Comparison of ENCODE assay signal across 10 cellular contexts in the genomic region with DNA sequence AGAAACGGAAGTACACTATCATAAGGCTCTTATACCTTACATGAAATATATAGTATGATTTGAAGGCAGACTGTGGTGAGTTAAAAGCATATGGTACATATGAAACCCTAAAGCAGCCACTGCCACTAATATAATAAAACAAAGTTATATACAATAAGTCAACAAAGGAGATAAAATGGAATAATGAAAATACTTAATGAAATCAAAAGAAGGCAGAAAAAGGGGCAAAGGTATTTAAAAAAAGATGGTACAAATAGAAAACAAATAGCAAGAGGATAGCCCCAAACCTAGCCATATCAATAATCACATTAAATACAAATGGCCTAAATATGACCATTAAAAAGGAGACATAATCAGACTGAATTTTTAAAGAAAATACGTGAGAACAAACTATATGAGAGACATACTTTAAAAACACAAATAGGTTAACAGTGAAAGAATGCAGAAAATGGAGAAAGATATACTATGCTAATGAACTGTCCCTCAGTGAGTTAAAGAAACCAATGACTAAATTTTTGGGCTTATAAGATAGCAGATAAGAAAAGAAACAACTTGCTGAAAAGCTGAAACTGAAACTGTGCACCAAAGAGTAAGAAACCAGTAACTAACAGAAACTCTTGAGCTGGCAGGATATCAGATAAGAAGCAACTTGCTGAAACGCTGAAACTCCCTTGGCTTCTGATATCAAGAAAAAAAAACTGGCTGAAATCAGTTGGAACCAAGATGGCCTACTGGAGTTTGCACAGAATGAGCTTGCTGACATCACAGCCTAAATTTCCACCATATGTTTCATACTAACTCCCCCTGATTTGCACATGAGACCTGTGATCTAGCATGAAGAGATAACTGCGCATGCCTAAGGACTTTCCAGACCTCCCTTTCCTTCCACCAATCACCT. TPM values are rescaled to one million over a fixed set of nuclear protein-coding genes. Genes with fewer than 3 reads are reported as not detected.
DNase-seq lines count a peak whose midpoint lies in the region; ATAC-seq and TF ChIP-seq lines count a peak whose summit lies in the region.
"Had no signal": no experiment of that assay in that cellular context is flagged by ENCODE, and none has a peak within 500 bp of the region (broad histone marks: within the 10 kb centered on the region; RNA-seq: fewer than 3 reads in every experiment).

No MANE protein-coding gene starts in this region.

- WGBS in GM23248 (ENCODE audit: low coverage in 1 of 2, low lambda C conversion rate in 2 of 2, missing lambda C conversion rate in 2 of 2), 2 experiments, result 53 to 62% methylated on average over 4 of the region's 4 CpGs

- no peaks in the 10 kb centered on the region for H3K9me3 ChIP-seq in GM23248 (ENCODE audit: low read depth)
- H3K9me3 ChIP-seq: Peyer's patch had no signal

- peaks cover 7% of the 10 kb centered on the region for H3K36me3 Mint-ChIP-seq in T-cell
- no peaks in the 10 kb centered on the region for H3K36me3 Mint-ChIP-seq in memory B cell

- H3K79me2 ChIP-seq in GM23248 (ENCODE audit: insufficient read depth), result no peaks in the 10 kb centered on the region

- H3K4me3 Mint-ChIP-seq in T-cell (peak overlapping the region; percentile 14 to 51 (median 35)), memory B cell (no peak overlapping the region)

- H3K27ac ChIP-seq in GM23248 (no peak overlapping the region), dorsolateral prefrontal cortex (no peak overlapping the region)

- H3K27me3 Mint-ChIP-seq in T-cell, result no peaks in the 10 kb centered on the region
- H3K27me3 Mint-ChIP-seq in memory B cell, result no peaks in the 10 kb centered on the region

- H3K4me1 ChIP-seq in GM23248 (ENCODE audit: insufficient read depth), result 0 out of 2 replicates have a peak, but pooled peaks cover 8% of the 10 kb centered on the region
- H3K4me1 ChIP-seq: Peyer's patch had no signal

- peak; percentile 23 for DNase-seq in GM23248
- peak in 3 of 34 experiments; percentile 10 to 31 (median 12) for DNase-seq in T-cell
- DNase-seq in memory B cell (ENCODE audit: low spot score in 2 of 2), result no peak
- no peak for DNase-seq in SW 1271 (lab: John Stamatoyannopoulos, UW)
- no peak for DNase-seq in KG1 (lab: John Stamatoyannopoulos, UW)
- DNase-seq in NCI-H2107 treated with DMSO at 0.1 percent for 48 hours (lab: John Stamatoyannopoulos, UW; ENCODE audit: unreplicated experiment), result no peak
- DNase-seq in dorsolateral prefrontal cortex, result no peak
- DNase-seq: Peyer's patch had no signal

- no peak for TF ChIP-seq CTCF in dorsolateral prefrontal cortex (IDR thresholded peaks at IDR 0.05 in 54 of 56, conservative IDR thresholded peaks at IDR 0.05 in 2 of 56; ENCODE audit: low read depth in 1 of 56, partially characterized antibody in 56 of 56)

- H3K4me2 ChIP-seq in GM23248 (ENCODE audit: unreplicated experiment), result no peak overlapping the region

- H3F3A ChIP-seq in GM23248 (ENCODE audit: insufficient read depth), result no peaks in the 10 kb centered on the region

- intact Hi-C loops in dorsolateral prefrontal cortex (cut with DNase I), result no loop called here

- H3K9me3 Mint-ChIP-seq in T-cell, result peaks cover 3 to 14% (median 3%) of the 10 kb centered on the region in 3 donors
- peaks cover 2% of the 10 kb centered on the region for H3K9me3 Mint-ChIP-seq in memory B cell

- H3K4me1 Mint-ChIP-seq in T-cell, result peaks cover 29 to 43% (median 30%) of the 10 kb centered on the region in 3 donors
- peaks cover 34% of the 10 kb centered on the region for H3K4me1 Mint-ChIP-seq in memory B cell

- in situ Hi-C loops in GM23248 (cut with MboI), result no loop called here

- H4K20me1 ChIP-seq in GM23248 (ENCODE audit: insufficient read depth), result no peaks in the 10 kb centered on the region

- CTCF ChIA-PET in T-cell (lab: Charles Lee), result interaction anchor here (0.6 to 1.5 kb wide), 13 partner anchors 9 to 166 kb away, joined by 3 to 15 read pairs (median 4); no protein-coding TSS in a partner anchor

- H3K27ac Mint-ChIP-seq in T-cell (peak overlapping the region; percentile 88 to 91), memory B cell (peak overlapping the region; percentile 68)

- H3K4me3 ChIP-seq in GM23248 (no peak overlapping the region), dorsolateral prefrontal cortex (no peak overlapping the region)
- H3K4me3 ChIP-seq: lung, Peyer's patch had no signal

- no peaks in the 10 kb centered on the region for H3K9me2 ChIP-seq in GM23248 (ENCODE audit: insufficient read depth)

- H2AFZ ChIP-seq in GM23248, result peak overlapping the region; percentile 47

- H3K36me3 ChIP-seq in GM23248 (ENCODE audit: low read depth), result no peaks in the 10 kb centered on the region
- H3K36me3 ChIP-seq: Peyer's patch had no signal

- POLR2A ChIA-PET in T-cell (lab: Charles Lee), result interaction anchor here (0.6 to 1.4 kb wide), 9 partner anchors 13 to 105 kb away, joined by 3 to 5 read pairs (median 3); a partner anchor contains a TSS

- no peak overlapping the region for H3K9ac ChIP-seq in GM23248

- H3K27me3 ChIP-seq in GM23248 (replicated peaks; ENCODE audit: insufficient read depth) (no peaks in the 10 kb centered on the region), dorsolateral prefrontal cortex (no peaks in the 10 kb centered on the region)
- H3K27me3 ChIP-seq: Peyer's patch had no signal

- ATAC-seq in GM18861 (IDR thresholded peaks at IDR 0.05; ENCODE audit: unreplicated experiment), result peak; percentile 79
- ATAC-seq in T-cell (replicated peaks in 1 of 4), result peak; percentile 85 to 95 (median 86)
- ATAC-seq in memory B cell (ENCODE audit: low read depth), result peak; percentile 31

RNA-seq across cellular contexts. Expression of a gene that starts 44.3 kb away (rescaled TPM):
- total RNA-seq in GM23248 (2014; rRNA removed; shearing (Covaris generic)), result not detected in 2 replicates
- polyA plus RNA-seq in GM23248 (2016; fragmentation: Nextera tagmentation; extraction: Ambion mirVana), result not detected in 2 replicates
- 1 to 10 TPM in 1 of 5 donors, under 1 TPM in 2, not detected in 2; 0.19 to 1.1 (median 0.26) TPM for total RNA-seq in T-cell
- total RNA-seq in dorsolateral prefrontal cortex, result 1 to 10 TPM in 25 of 120 experiments, under 1 TPM in 25, not detected in 70; 0.31 to 5.6 (median 1.00) TPM

RNA-seq across cellular contexts. Expression of a gene that starts 46.1 kb away (rescaled TPM):
- total RNA-seq in GM23248 (2014; rRNA removed; shearing (Covaris generic)), result not detected in 2 replicates
- not detected in 2 replicates for polyA plus RNA-seq in GM23248 (2016; fragmentation: Nextera tagmentation; extraction: Ambion mirVana)
- total RNA-seq in T-cell (not detected), dorsolateral prefrontal cortex (not detected)
- total RNA-seq: Peyer's patch had no signal

RNA-seq across cellular contexts. Expression of a gene that starts 48.8 kb away (rescaled TPM):
- 0.25 TPM in 1 of 2 replicates, not detected in the other for total RNA-seq in GM23248 (2014; rRNA removed; shearing (Covaris generic))
- polyA plus RNA-seq in GM23248 (2016; fragmentation: Nextera tagmentation; extraction: Ambion mirVana), result not detected in 2 replicates
- not detected for total RNA-seq in T-cell
- total RNA-seq in dorsolateral prefrontal cortex, result not detected
- total RNA-seq: lung, Peyer's patch had no signal

Comparison
In these comparisons a context has a peak if more than half of its experiments do, and no peak if none do; other contexts are left out.
1. ATAC-seq: peak in every context shown above with its lines; median percentile 86 in T-cell; 79 in GM18861; 31 in memory B cell.